ENCODE assay signal across 20 cellular contexts in the genomic region with DNA sequence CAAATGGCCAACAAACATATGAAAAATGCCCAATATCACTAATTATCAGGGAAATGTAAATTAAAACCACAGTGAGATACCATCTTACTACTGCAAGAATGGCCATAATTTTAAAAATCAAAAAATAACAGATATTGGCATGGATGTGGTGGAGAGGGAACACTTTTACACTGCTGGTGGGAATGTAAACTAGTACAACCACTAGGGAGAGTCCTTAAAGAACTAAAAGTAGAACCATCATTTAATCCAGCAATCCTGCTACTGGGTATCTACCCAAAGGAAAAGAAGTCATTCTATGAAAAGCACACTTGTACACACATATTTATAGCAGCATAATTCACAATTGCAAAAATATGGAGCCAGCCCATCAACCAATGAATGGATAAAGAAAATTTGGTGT.
DNase-seq lines count a peak whose midpoint lies in the region; ATAC-seq, FAIRE-seq and TF ChIP-seq lines count a peak whose summit lies in the region.
"Had no signal": no experiment of that assay in that cellular context is flagged by ENCODE, and none has a peak within 500 bp of the region (broad histone marks: within the 10 kb centered on the region; RNA-seq: fewer than 3 reads in every experiment).

No MANE protein-coding gene starts in this region.

- H4K20me1 ChIP-seq in H1 (replicated peaks in 1 of 2; ENCODE audit: control insufficient read depth in 1 of 2, insufficient read depth in 2 of 2, low read length in 2 of 2): no peaks in the 10 kb centered on the region

- no peak overlapping the region for H2AK5ac ChIP-seq in H1 (ENCODE audit: low read depth, low read length)

- no peaks in the 10 kb centered on the region for H3K23me2 ChIP-seq in H1 (ENCODE audit: low read depth, low read length)

- no peaks in the 10 kb centered on the region for H3K4me1 ChIP-seq in H1 (replicated peaks in 1 of 4; ENCODE audit: control insufficient read depth in 3 of 4, insufficient read depth in 4 of 4, low read length in 3 of 4)
- H3K4me1 ChIP-seq in thoracic aorta (ENCODE audit: control insufficient read depth in 1 of 2, low read depth in 2 of 2): no peaks in the 10 kb centered on the region
- H3K4me1 ChIP-seq: breast epithelium had no signal

- no peak overlapping the region for H3K14ac ChIP-seq in H1 (ENCODE audit: insufficient read length)

- H4K5ac ChIP-seq in H1 (ENCODE audit: insufficient read length, low read depth, low read length): no peak overlapping the region

- H4K91ac ChIP-seq in H1 (replicated peaks; ENCODE audit: insufficient read length, low read length): no peak overlapping the region

- ATAC-seq in thoracic aorta (ENCODE audit: insufficient number of reproducible peaks, low FRiP score, low read depth) (no peak), HG03442 (IDR thresholded peaks at IDR 0.05; ENCODE audit: unreplicated experiment) (no peak)

- H3K27me3 Mint-ChIP-seq in nephron progenitor cell (ENCODE audit: low read depth, poor library complexity): peaks cover 4% of the 10 kb centered on the region
- H3K27me3 Mint-ChIP-seq: activated CD4-positive, alpha-beta memory T cell treated with anti-CD3 and anti-CD28 coated beads for 36 hours; activated naive CD8-positive, alpha-beta T cell had no signal

- no peak overlapping the region for H2BK5ac ChIP-seq in H1 (ENCODE audit: low read depth, low read length)

- H3K9me3 Mint-ChIP-seq in nephron progenitor cell: no peaks in the 10 kb centered on the region
- H3K9me3 Mint-ChIP-seq: activated CD4-positive, alpha-beta memory T cell treated with anti-CD3 and anti-CD28 coated beads for 36 hours had no signal

- no peak overlapping the region for H3K4me3 ChIP-seq in H1 (ENCODE audit: extremely low read depth in 1 of 4, insufficient read depth in 2 of 4, low read depth in 3 of 4, low read length in 4 of 4)
- H3K4me3 ChIP-seq in thoracic aorta: no peak overlapping the region
- H3K4me3 ChIP-seq: breast epithelium, ovary had no signal

- in situ Hi-C loops in Caki2 (cut with HindIII; ENCODE audit: low pct_unique_long_range_greater_than_20kb, low sequenced_read_pairs): no loop called here

- no peak for TF ChIP-seq EP300 in H1 (IDR thresholded peaks at IDR 0.05; ENCODE audit: borderline replicate concordance in 1 of 2, low read depth in 2 of 2, low read length in 2 of 2)

- no peaks in the 10 kb centered on the region for H3K36me3 Mint-ChIP-seq in nephron progenitor cell (ENCODE audit: low read depth)
- H3K36me3 Mint-ChIP-seq: activated CD4-positive, alpha-beta memory T cell treated with anti-CD3 and anti-CD28 coated beads for 36 hours; activated naive CD8-positive, alpha-beta T cell had no signal

- no peaks in the 10 kb centered on the region for H3K79me1 ChIP-seq in H1 (ENCODE audit: low read depth, low read length)

- TF ChIP-seq RAD21 in H1 (IDR thresholded peaks at IDR 0.05 in 1 of 2, conservative IDR thresholded peaks at IDR 0.05 in 1 of 2; ENCODE audit: low read depth in 2 of 2, low read length in 2 of 2): peak; percentile 35 to 48; a peak in 3 of 4 replicates

- H3K4ac ChIP-seq in H1 (replicated peaks; ENCODE audit: insufficient read length, low read depth, low read length): no peak overlapping the region

- no peaks in the 10 kb centered on the region for H3K79me2 ChIP-seq in H1 (ENCODE audit: control insufficient read depth in 1 of 2, insufficient read depth in 2 of 2, low read length in 2 of 2)

- no peak overlapping the region for H2BK15ac ChIP-seq in H1 (ENCODE audit: low read length)

- no peak overlapping the region for H2BK20ac ChIP-seq in H1 (ENCODE audit: low read length)

- no peak overlapping the region for H4K8ac ChIP-seq in H1 (ENCODE audit: extremely low read depth, insufficient read depth, low read length)

- H3K4me1 Mint-ChIP-seq in nephron progenitor cell: no peaks in the 10 kb centered on the region

- H3K4me2 ChIP-seq in H1 (ENCODE audit: insufficient read depth in 1 of 2, low read depth in 2 of 2, low read length in 2 of 2): no peak overlapping the region

- no peak overlapping the region for H3K4me3 Mint-ChIP-seq in nephron progenitor cell
- H3K4me3 Mint-ChIP-seq: activated CD4-positive, alpha-beta memory T cell treated with anti-CD3 and anti-CD28 coated beads for 36 hours; activated naive CD8-positive, alpha-beta T cell had no signal

- H3K18ac ChIP-seq in H1 (ENCODE audit: extremely low read depth, low read length): no peak overlapping the region

- no peaks in the 10 kb centered on the region for H3K36me3 ChIP-seq in H1 (ENCODE audit: control insufficient read depth in 2 of 4, insufficient read depth in 4 of 4, low read length in 3 of 4)
- no peaks in the 10 kb centered on the region for H3K36me3 ChIP-seq in thoracic aorta
- H3K36me3 ChIP-seq: breast epithelium, ovary had no signal

- H3K23ac ChIP-seq in H1 (ENCODE audit: insufficient read length): no peak overlapping the region

- H2BK120ac ChIP-seq in H1 (replicated peaks; ENCODE audit: low read depth, low read length): no peak overlapping the region

- H3K27me3 ChIP-seq in H1 (replicated peaks in 1 of 4; ENCODE audit: control insufficient read depth in 3 of 4, extremely low read depth in 1 of 4, insufficient read depth in 3 of 4, low read length in 3 of 4) (no peaks in the 10 kb centered on the region), thoracic aorta (replicated peaks; ENCODE audit: insufficient read depth) (no peaks in the 10 kb centered on the region)
- H3K27me3 ChIP-seq: breast epithelium, ovary had no signal

- TF ChIP-seq POLR2A in H1 (IDR thresholded peaks at IDR 0.05; ENCODE audit: control extremely low read depth in 1 of 2, low read depth in 2 of 2, low read length in 2 of 2): no peak

- H3K27ac ChIP-seq in H1 (ENCODE audit: low read depth, low read length): no peak overlapping the region
- H3K27ac ChIP-seq in thoracic aorta: no peak overlapping the region
- H3K27ac ChIP-seq: breast epithelium, ovary had no signal

- no peak overlapping the region for H3K9ac ChIP-seq in H1 (replicated peaks in 1 of 4; ENCODE audit: extremely low read depth in 1 of 4, low read depth in 3 of 4, low read length in 3 of 4)

- H3K9me3 ChIP-seq in H1 (ENCODE audit: insufficient read depth in 2 of 2, low read depth in 1 of 2, low read length in 1 of 2) (no peaks in the 10 kb centered on the region), thoracic aorta (no peaks in the 10 kb centered on the region)
- H3K9me3 ChIP-seq: breast epithelium, ovary had no signal

- TF ChIP-seq CTCF in H1 (IDR thresholded peaks at IDR 0.05; ENCODE audit: control extremely low read depth in 1 of 3, insufficient read depth in 1 of 3, low read depth in 1 of 3, low read length in 3 of 3) (peak in 2 of 3 experiments; percentile 20 to 30; a peak in 2 of 4 replicates), thoracic aorta (IDR thresholded peaks at IDR 0.05) (peak; percentile 60), nephron progenitor cell (IDR thresholded peaks at IDR 0.05) (no peak)

- CTCF ChIA-PET in H1 (lab: Charles Lee; ENCODE audit: partially characterized antibody): interaction anchor here (0.7 to 1.6 kb wide), 4 partner anchors 16 to 186 kb away, joined by 3 to 6 read pairs (median 4); no protein-coding TSS in a partner anchor

- POLR2A ChIA-PET in H1 (lab: Charles Lee; ENCODE audit: partially characterized antibody): no interaction called here

- no peak overlapping the region for H3K56ac ChIP-seq in H1 (replicated peaks; ENCODE audit: insufficient read length, low read depth, low read length)

- no peak overlapping the region for H2BK12ac ChIP-seq in H1 (ENCODE audit: low read depth, low read length)

- H3K27ac Mint-ChIP-seq in nephron progenitor cell: no peak overlapping the region
- H3K27ac Mint-ChIP-seq: activated CD4-positive, alpha-beta memory T cell treated with anti-CD3 and anti-CD28 coated beads for 36 hours; activated naive CD8-positive, alpha-beta T cell had no signal

- FAIRE-seq in H1 (lab: Jason Lieb, UNC): no peak
- FAIRE-seq: GM19239, HTR-8/SVneo had no signal

- H2AFZ ChIP-seq in H1 (ENCODE audit: low read length): no peak overlapping the region

- peak; percentile 11 for DNase-seq in Caki2 (ENCODE audit: low read depth)
- peak; percentile 34 for DNase-seq in NCI-H146 (lab: John Stamatoyannopoulos, UW)
- no peak for DNase-seq in H1 (ENCODE audit: low read depth in 1 of 2, low spot score in 2 of 2)
- DNase-seq in thoracic aorta (ENCODE audit: low spot score): no peak
- no peak for DNase-seq in activated CD4-positive, alpha-beta T cell treated with anti-CD3 and anti-CD28 coated beads, Interleukin-2, amount 50 U/mL, for 48 hours
- no peak for DNase-seq in nephron progenitor cell
- DNase-seq: activated CD4-positive, alpha-beta memory T cell treated with anti-CD3 and anti-CD28 coated beads for 36 hours; activated T-cell treated with anti-CD3 and anti-CD28 coated beads, Interleukin-2, amount 50 U/mL, for 1 hour; dermis blood vessel endothelial cell; DND-41; HCEC 1CT; NCI-H2029; ovary; RPMI8226; stimulated activated CD4-positive, alpha-beta T cell treated with anti-CD3 and anti-CD28 coated beads, Interleukin-2, amount 100 ng/mL, for 24 hours had no signal

TF ChIP-seq in H1, 55 proteins besides CTCF, POLR2A, EP300 and RAD21 (continues in another document):
- TF ChIP-seq TBP (IDR thresholded peaks at IDR 0.05; ENCODE audit: low read depth, low read length): no peak

Comparison
In these comparisons a context has a peak if more than half of its experiments do, and no peak if none do; other contexts are left out.
1. DNase-seq: peak in Caki2 (single experiment) and NCI-H146 (single experiment); none in H1 (0 of 2), thoracic aorta (single experiment), activated CD4-positive, alpha-beta T cell treated with anti-CD3 and anti-CD28 coated beads, Interleukin-2, amount 50 U/mL, for 48 hours (0 of 2) and nephron progenitor cell (single experiment).